In genomic region chr3:105865867-105866350, GRCh38 we compare ENCODE assay signal across 10 cellular contexts. TPM values are rescaled to one million over a fixed set of nuclear protein-coding genes. Genes with fewer than 3 reads are reported as not detected.
DNase-seq lines count a peak whose midpoint lies in the region; ATAC-seq and TF ChIP-seq lines count a peak whose summit lies in the region.
"Had no signal": no experiment of that assay in that cellular context is flagged by ENCODE, and none has a peak within 500 bp of the region (broad histone marks: within the 10 kb centered on the region; RNA-seq: fewer than 3 reads in every experiment).

No MANE protein-coding gene starts in this region.

- peaks cover 47% of the 10 kb centered on the region for H3K4me1 Mint-ChIP-seq in CD8-positive, alpha-beta T cell (ENCODE audit: low read depth)
- H3K4me1 Mint-ChIP-seq in endodermal cell (peaks cover 24% of the 10 kb centered on the region), progenitor cell of endocrine pancreas (ENCODE audit: low read depth) (peaks cover 38% of the 10 kb centered on the region)

- DNase-seq in CD8-positive, alpha-beta T cell = no peak
- DNase-seq in OCI-LY7 (ENCODE audit: low spot score) = no peak
- DNase-seq in endodermal cell = no peak
- DNase-seq in progenitor cell of endocrine pancreas (ENCODE audit: low spot score, unreplicated experiment) = no peak
- DNase-seq in Ammon's horn (ENCODE audit: low spot score) = no peak
- DNase-seq in NCI-H1048 (lab: John Stamatoyannopoulos, UW) = no peak
- no peak for DNase-seq in stimulated activated CD4-positive, alpha-beta T cell treated with anti-CD3 and anti-CD28 coated beads, Interleukin-4, amount 100 ng/mL, for 4 hours
- DNase-seq: hippocampal formation; NK-92 treated with Interleukin-12 subunit alpha and Interleukin-12 subunit beta, amount 100 ng/mL, for 24 hours had no signal

- H3K27me3 ChIP-seq in CD8-positive, alpha-beta T cell (ENCODE audit: insufficient read depth, low read length) = no peaks in the 10 kb centered on the region
- no peaks in the 10 kb centered on the region for H3K27me3 ChIP-seq in endodermal cell (ENCODE audit: control insufficient read depth, insufficient read depth, low read length, poor library complexity, severe bottlenecking)

- H4K20me1 ChIP-seq in OCI-LY7 (ENCODE audit: insufficient read depth, low read length) = no peaks in the 10 kb centered on the region

- H3K4me3 ChIP-seq in CD8-positive, alpha-beta T cell (ENCODE audit: low read depth, low read length) = peak overlapping the region; percentile 93
- H3K4me3 ChIP-seq in OCI-LY7 (ENCODE audit: low read depth, low read length, poor library complexity, severe bottlenecking) (peak overlapping the region; percentile 98), endodermal cell (ENCODE audit: low read length) (peak overlapping the region; percentile 83)

- H3K9me3 ChIP-seq in CD8-positive, alpha-beta T cell (ENCODE audit: low read length) = no peaks in the 10 kb centered on the region
- H3K9me3 ChIP-seq in OCI-LY7 (ENCODE audit: low read length) (no peaks in the 10 kb centered on the region), endodermal cell (ENCODE audit: control insufficient read depth, low read length) (no peaks in the 10 kb centered on the region)

- peak overlapping the region; percentile 93 for H3K4me3 Mint-ChIP-seq in CD8-positive, alpha-beta T cell
- H3K4me3 Mint-ChIP-seq in endodermal cell (peak overlapping the region; percentile 90), progenitor cell of endocrine pancreas (ENCODE audit: low read depth) (peak overlapping the region; percentile 45)

- H2AFZ ChIP-seq in OCI-LY7 (ENCODE audit: low read length) = no peak overlapping the region

- peak overlapping the region; percentile 96 for H3K4me2 ChIP-seq in OCI-LY7 (ENCODE audit: low read length)

- CTCF ChIA-PET in CD8-positive, alpha-beta T cell (lab: Charles Lee) = no interaction called here
- CTCF ChIA-PET in OCI-LY7 (lab: Charles Lee; ENCODE audit: unreplicated experiment) = no interaction called here

- H3K9me3 Mint-ChIP-seq in CD8-positive, alpha-beta T cell = no peaks in the 10 kb centered on the region
- no peaks in the 10 kb centered on the region for H3K9me3 Mint-ChIP-seq in endodermal cell
- no peaks in the 10 kb centered on the region for H3K9me3 Mint-ChIP-seq in progenitor cell of endocrine pancreas (ENCODE audit: low read depth)

- H3K79me2 ChIP-seq in OCI-LY7 (ENCODE audit: insufficient read depth, low read depth, low read length) = peaks cover 33% of the 10 kb centered on the region; the same call in 1 of the 2 replicates

- H3K27ac Mint-ChIP-seq in CD8-positive, alpha-beta T cell = peak overlapping the region; percentile 53
- H3K27ac Mint-ChIP-seq in endodermal cell (no peak overlapping the region), progenitor cell of endocrine pancreas (no peak overlapping the region)

- H3K36me3 Mint-ChIP-seq in CD8-positive, alpha-beta T cell = peaks cover 44% of the 10 kb centered on the region
- peaks cover 16% of the 10 kb centered on the region for H3K36me3 Mint-ChIP-seq in endodermal cell (ENCODE audit: low read depth)
- H3K36me3 Mint-ChIP-seq in progenitor cell of endocrine pancreas (ENCODE audit: insufficient read depth) = peaks cover 8% of the 10 kb centered on the region

- H3K27ac ChIP-seq in CD8-positive, alpha-beta T cell (ENCODE audit: low read depth, low read length) = no peak overlapping the region
- H3K27ac ChIP-seq in OCI-LY7 (ENCODE audit: low read depth, low read length, poor library complexity, severe bottlenecking) (peak overlapping the region; percentile 62), endodermal cell (ENCODE audit: low read depth, low read length) (no peak overlapping the region)

- no TSS peak for BruUV-seq in OCI-LY7 (replicated peaks; lab: Mats Ljungman, UMichigan)

- POLR2A ChIA-PET in CD8-positive, alpha-beta T cell (lab: Charles Lee) = no interaction called here
- POLR2A ChIA-PET in OCI-LY7 (lab: Charles Lee) = interaction anchor here (2.0 to 3.1 kb wide), 2 partner anchors 28 to 34 kb away, joined by 6 to 11 read pairs; no protein-coding TSS in a partner anchor

- H3K27me3 Mint-ChIP-seq in CD8-positive, alpha-beta T cell (ENCODE audit: low read depth) = no peaks in the 10 kb centered on the region
- H3K27me3 Mint-ChIP-seq in endodermal cell (ENCODE audit: insufficient read depth) (no peaks in the 10 kb centered on the region), progenitor cell of endocrine pancreas (no peaks in the 10 kb centered on the region)

- no peak for TF ChIP-seq CTCF in CD8-positive, alpha-beta T cell (IDR thresholded peaks at IDR 0.05)
- TF ChIP-seq CTCF in OCI-LY7 (conservative IDR thresholded peaks at IDR 0.05; ENCODE audit: low read length) (no peak), endodermal cell (conservative IDR thresholded peaks at IDR 0.05) (no peak), progenitor cell of endocrine pancreas (IDR thresholded peaks at IDR 0.05; ENCODE audit: unreplicated experiment) (no peak)

- no peak for ATAC-seq in CD8-positive, alpha-beta T cell
- no peak for ATAC-seq in GM19023 (IDR thresholded peaks at IDR 0.05; ENCODE audit: unreplicated experiment)

- H3K4me1 ChIP-seq in CD8-positive, alpha-beta T cell (ENCODE audit: insufficient read depth, low read length) = peaks cover 62% of the 10 kb centered on the region
- H3K4me1 ChIP-seq in OCI-LY7 (ENCODE audit: insufficient read depth, low read length, poor library complexity, severe bottlenecking) = peaks cover 71% of the 10 kb centered on the region
- peaks cover 9% of the 10 kb centered on the region for H3K4me1 ChIP-seq in endodermal cell (ENCODE audit: control insufficient read depth, insufficient read depth, low read length)

- intact Hi-C loops in CD8-positive, alpha-beta T cell (cut with DNase I, micrococcal nuclease) = loop anchor here (1.0 to 10.0 kb wide), 10 partner anchors 15 to 739 kb away; no protein-coding TSS in a partner anchor
- intact Hi-C loops in OCI-LY7 (cut with micrococcal nuclease; ENCODE audit: unreplicated experiment) = loop anchor here (2.0 to 5.0 kb wide), 6 partner anchors 29 to 499 kb away; partner anchors contain the start of gene ALCAM

- WGBS in endodermal cell (ENCODE audit: insufficient coverage in 1 of 2, insufficient read length in 1 of 2), 2 experiments = 86 to 100% methylated on average over 1 of the region's 1 CpG

- no peaks in the 10 kb centered on the region for H3K9me2 ChIP-seq in OCI-LY7 (ENCODE audit: insufficient read depth, low read length)

- no peak overlapping the region for H3K9ac ChIP-seq in endodermal cell (ENCODE audit: extremely low read depth, low read length, poor library complexity, severe bottlenecking)

- no peaks in the 10 kb centered on the region for H3K36me3 ChIP-seq in CD8-positive, alpha-beta T cell (ENCODE audit: insufficient read depth, low read length)
- H3K36me3 ChIP-seq in OCI-LY7 (ENCODE audit: insufficient read depth, low read length) (peaks cover 32% of the 10 kb centered on the region), endodermal cell (ENCODE audit: control insufficient read depth, insufficient read depth, low read length) (peaks cover 26% of the 10 kb centered on the region)

RNA-seq across cellular contexts. Expression of gene CBLB, which starts 2.9 kb away (rescaled TPM):
- total RNA-seq in CD8-positive, alpha-beta T cell = 100 to 1,000 TPM; 133 to 140 TPM
- total RNA-seq in OCI-LY7 (2014; rRNA removed; shearing (Covaris generic)) = 24.5 and 57.7 TPM in 2 replicates
- total RNA-seq in OCI-LY7 (2022) (38.5 and 51.6 TPM in 2 replicates), endodermal cell (10 to 100 TPM; 45.4 to 60.5 TPM), progenitor cell of endocrine pancreas (64.1 and 69.8 TPM in 2 replicates)
- 41.8 TPM for polyA plus RNA-seq in endodermal cell (2013, experiment 1 of 2)
- 41.5 TPM for polyA plus RNA-seq in endodermal cell (2013, experiment 2 of 2)
